ENCODE assay signal across 1 cellular context in genomic region chr3:177229791-177230190, GRCh38.
A peak's percentile ranks its signal among the peaks of the same experiment; 100 is the strongest.
TF ChIP-seq lines count a peak whose summit lies in the region.

No MANE protein-coding gene starts in this region.

TF ChIP-seq in HepG2, 621 proteins besides CTCF, POLR2A, EP300 and RAD21:
- TF ChIP-seq NR2F2 (IDR thresholded peaks at IDR 0.05; ENCODE audit: borderline replicate concordance, low read depth) (no peak), MED8 (CRISPR knock-in tag; IDR thresholded peaks at IDR 0.05; ENCODE audit: insufficient replicate concordance) (no peak), SOX5 (CRISPR knock-in tag; IDR thresholded peaks at IDR 0.05; ENCODE audit: borderline replicate concordance) (peak; percentile 78; the same call in 1 of the 2 replicates), ZNF292 (CRISPR knock-in tag; IDR thresholded peaks at IDR 0.05; ENCODE audit: borderline replicate concordance, low read depth) (no peak), HMG20A (CRISPR knock-in tag; IDR thresholded peaks at IDR 0.05; ENCODE audit: borderline replicate concordance) (peak; percentile 44; the same call in 1 of the 2 replicates), ZNF329 (CRISPR knock-in tag; IDR thresholded peaks at IDR 0.05; ENCODE audit: low read depth) (no peak), FOXP1 (IDR thresholded peaks at IDR 0.05) (no peak), FOXP1 (CRISPR knock-in tag; IDR thresholded peaks at IDR 0.05) (peak; percentile 60), SOX13 (IDR thresholded peaks at IDR 0.05) (no peak), SOX13 (CRISPR knock-in tag; conservative IDR thresholded peaks at IDR 0.05 in 1 of 2, IDR thresholded peaks at IDR 0.05 in 1 of 2) (peak in 1 of 2 experiments; percentile 85; a peak in 2 of 4 replicates), HDAC6 (IDR thresholded peaks at IDR 0.05; ENCODE audit: low read depth, low read length) (no peak), ZC3H13 (CRISPR knock-in tag; IDR thresholded peaks at IDR 0.05) (no peak), FOXA3 (CRISPR knock-in tag; IDR thresholded peaks at IDR 0.05) (peak; percentile 42; the same call in 1 of the 2 replicates), GATAD2A (CRISPR knock-in tag; IDR thresholded peaks at IDR 0.05) (peak; percentile 44; the same call in 1 of the 2 replicates), CEBPB (IDR thresholded peaks at IDR 0.05; ENCODE audit: borderline replicate concordance, low read depth, low read length) (peak; percentile 76; the same call in 1 of the 2 replicates), CEBPG (CRISPR knock-in tag; IDR thresholded peaks at IDR 0.05) (peak; percentile 78), SOX6 (IDR thresholded peaks at IDR 0.05) (no peak), SOX6 (CRISPR knock-in tag; IDR thresholded peaks at IDR 0.05) (peak; percentile 69), HBP1 (CRISPR knock-in tag; IDR thresholded peaks at IDR 0.05; ENCODE audit: low read depth) (no peak)
- TF ChIP-seq, protein P1, sequence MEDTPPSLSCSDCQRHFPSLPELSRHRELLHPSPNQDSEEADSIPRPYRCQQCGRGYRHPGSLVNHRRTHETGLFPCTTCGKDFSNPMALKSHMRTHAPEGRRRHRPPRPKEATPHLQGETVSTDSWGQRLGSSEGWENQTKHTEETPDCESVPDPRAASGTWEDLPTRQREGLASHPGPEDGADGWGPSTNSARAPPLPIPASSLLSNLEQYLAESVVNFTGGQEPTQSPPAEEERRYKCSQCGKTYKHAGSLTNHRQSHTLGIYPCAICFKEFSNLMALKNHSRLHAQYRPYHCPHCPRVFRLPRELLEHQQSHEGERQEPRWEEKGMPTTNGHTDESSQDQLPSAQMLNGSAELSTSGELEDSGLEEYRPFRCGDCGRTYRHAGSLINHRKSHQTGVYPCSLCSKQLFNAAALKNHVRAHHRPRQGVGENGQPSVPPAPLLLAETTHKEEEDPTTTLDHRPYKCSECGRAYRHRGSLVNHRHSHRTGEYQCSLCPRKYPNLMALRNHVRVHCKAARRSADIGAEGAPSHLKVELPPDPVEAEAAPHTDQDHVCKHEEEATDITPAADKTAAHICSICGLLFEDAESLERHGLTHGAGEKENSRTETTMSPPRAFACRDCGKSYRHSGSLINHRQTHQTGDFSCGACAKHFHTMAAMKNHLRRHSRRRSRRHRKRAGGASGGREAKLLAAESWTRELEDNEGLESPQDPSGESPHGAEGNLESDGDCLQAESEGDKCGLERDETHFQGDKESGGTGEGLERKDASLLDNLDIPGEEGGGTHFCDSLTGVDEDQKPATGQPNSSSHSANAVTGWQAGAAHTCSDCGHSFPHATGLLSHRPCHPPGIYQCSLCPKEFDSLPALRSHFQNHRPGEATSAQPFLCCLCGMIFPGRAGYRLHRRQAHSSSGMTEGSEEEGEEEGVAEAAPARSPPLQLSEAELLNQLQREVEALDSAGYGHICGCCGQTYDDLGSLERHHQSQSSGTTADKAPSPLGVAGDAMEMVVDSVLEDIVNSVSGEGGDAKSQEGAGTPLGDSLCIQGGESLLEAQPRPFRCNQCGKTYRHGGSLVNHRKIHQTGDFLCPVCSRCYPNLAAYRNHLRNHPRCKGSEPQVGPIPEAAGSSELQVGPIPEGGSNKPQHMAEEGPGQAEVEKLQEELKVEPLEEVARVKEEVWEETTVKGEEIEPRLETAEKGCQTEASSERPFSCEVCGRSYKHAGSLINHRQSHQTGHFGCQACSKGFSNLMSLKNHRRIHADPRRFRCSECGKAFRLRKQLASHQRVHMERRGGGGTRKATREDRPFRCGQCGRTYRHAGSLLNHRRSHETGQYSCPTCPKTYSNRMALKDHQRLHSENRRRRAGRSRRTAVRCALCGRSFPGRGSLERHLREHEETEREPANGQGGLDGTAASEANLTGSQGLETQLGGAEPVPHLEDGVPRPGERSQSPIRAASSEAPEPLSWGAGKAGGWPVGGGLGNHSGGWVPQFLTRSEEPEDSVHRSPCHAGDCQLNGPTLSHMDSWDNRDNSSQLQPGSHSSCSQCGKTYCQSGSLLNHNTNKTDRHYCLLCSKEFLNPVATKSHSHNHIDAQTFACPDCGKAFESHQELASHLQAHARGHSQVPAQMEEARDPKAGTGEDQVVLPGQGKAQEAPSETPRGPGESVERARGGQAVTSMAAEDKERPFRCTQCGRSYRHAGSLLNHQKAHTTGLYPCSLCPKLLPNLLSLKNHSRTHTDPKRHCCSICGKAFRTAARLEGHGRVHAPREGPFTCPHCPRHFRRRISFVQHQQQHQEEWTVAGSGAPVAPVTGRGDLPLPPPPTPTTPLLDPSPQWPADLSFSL (CRISPR knock-in tag; IDR thresholded peaks at IDR 0.05): 0 out of 2 replicates have a peak, but pooled peaks have one; percentile 27
- TF ChIP-seq, protein P2, sequence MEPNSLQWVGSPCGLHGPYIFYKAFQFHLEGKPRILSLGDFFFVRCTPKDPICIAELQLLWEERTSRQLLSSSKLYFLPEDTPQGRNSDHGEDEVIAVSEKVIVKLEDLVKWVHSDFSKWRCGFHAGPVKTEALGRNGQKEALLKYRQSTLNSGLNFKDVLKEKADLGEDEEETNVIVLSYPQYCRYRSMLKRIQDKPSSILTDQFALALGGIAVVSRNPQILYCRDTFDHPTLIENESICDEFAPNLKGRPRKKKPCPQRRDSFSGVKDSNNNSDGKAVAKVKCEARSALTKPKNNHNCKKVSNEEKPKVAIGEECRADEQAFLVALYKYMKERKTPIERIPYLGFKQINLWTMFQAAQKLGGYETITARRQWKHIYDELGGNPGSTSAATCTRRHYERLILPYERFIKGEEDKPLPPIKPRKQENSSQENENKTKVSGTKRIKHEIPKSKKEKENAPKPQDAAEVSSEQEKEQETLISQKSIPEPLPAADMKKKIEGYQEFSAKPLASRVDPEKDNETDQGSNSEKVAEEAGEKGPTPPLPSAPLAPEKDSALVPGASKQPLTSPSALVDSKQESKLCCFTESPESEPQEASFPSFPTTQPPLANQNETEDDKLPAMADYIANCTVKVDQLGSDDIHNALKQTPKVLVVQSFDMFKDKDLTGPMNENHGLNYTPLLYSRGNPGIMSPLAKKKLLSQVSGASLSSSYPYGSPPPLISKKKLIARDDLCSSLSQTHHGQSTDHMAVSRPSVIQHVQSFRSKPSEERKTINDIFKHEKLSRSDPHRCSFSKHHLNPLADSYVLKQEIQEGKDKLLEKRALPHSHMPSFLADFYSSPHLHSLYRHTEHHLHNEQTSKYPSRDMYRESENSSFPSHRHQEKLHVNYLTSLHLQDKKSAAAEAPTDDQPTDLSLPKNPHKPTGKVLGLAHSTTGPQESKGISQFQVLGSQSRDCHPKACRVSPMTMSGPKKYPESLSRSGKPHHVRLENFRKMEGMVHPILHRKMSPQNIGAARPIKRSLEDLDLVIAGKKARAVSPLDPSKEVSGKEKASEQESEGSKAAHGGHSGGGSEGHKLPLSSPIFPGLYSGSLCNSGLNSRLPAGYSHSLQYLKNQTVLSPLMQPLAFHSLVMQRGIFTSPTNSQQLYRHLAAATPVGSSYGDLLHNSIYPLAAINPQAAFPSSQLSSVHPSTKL (CRISPR knock-in tag; IDR thresholded peaks at IDR 0.05): peak; percentile 59
- TF ChIP-seq, protein P3, sequence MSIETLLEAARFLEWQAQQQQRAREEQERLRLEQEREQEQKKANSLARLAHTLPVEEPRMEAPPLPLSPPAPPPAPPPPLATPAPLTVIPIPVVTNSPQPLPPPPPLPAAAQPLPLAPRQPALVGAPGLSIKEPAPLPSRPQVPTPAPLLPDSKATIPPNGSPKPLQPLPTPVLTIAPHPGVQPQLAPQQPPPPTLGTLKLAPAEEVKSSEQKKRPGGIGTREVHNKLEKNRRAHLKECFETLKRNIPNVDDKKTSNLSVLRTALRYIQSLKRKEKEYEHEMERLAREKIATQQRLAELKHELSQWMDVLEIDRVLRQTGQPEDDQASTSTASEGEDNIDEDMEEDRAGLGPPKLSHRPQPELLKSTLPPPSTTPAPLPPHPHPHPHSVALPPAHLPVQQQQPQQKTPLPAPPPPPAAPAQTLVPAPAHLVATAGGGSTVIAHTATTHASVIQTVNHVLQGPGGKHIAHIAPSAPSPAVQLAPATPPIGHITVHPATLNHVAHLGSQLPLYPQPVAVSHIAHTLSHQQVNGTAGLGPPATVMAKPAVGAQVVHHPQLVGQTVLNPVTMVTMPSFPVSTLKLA (IDR thresholded peaks at IDR 0.05): no peak
